In the genomic region with DNA sequence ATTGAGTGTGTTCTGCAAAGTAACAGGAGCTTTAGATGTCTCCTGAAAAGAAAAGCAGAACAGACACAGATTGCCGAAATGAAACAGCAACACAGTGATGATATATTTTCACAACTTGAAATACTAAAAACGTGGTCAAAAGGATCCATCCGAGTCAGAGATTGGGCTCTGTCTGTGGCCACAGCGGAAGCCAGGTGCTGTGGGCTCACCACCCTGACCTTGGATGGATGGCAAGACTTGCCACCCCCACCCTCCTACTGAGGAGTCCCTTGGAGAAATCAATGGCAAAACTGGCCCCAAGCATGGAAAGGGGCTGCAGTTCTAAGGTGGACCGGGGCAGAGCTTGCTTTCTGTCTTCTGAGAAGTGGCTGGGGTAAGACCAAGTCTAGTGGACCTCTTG, we compare ENCODE assay signal across 1 cellular context.
TF ChIP-seq lines count a peak whose summit lies in the region.

No MANE protein-coding gene starts in this region.

TF ChIP-seq in GM12878, 131 proteins besides CTCF, POLR2A, EP300 and RAD21 (continued from another document and continues in another):
- 0 out of 4 replicates have a peak, but pooled peaks of 1 of the 2 experiments have one; percentile 32 for TF ChIP-seq BHLHE40 (IDR thresholded peaks at IDR 0.05; ENCODE audit: borderline replicate concordance in 1 of 2, low read depth in 2 of 2, low read length in 1 of 2)
- TF ChIP-seq SMAD5 (IDR thresholded peaks at IDR 0.05; ENCODE audit: low read depth): no peak
- TF ChIP-seq, protein P1, sequence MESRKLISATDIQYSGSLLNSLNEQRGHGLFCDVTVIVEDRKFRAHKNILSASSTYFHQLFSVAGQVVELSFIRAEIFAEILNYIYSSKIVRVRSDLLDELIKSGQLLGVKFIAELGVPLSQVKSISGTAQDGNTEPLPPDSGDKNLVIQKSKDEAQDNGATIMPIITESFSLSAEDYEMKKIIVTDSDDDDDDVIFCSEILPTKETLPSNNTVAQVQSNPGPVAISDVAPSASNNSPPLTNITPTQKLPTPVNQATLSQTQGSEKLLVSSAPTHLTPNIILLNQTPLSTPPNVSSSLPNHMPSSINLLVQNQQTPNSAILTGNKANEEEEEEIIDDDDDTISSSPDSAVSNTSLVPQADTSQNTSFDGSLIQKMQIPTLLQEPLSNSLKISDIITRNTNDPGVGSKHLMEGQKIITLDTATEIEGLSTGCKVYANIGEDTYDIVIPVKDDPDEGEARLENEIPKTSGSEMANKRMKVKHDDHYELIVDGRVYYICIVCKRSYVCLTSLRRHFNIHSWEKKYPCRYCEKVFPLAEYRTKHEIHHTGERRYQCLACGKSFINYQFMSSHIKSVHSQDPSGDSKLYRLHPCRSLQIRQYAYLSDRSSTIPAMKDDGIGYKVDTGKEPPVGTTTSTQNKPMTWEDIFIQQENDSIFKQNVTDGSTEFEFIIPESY (IDR thresholded peaks at IDR 0.05): no peak
- no peak for TF ChIP-seq CHD4 (IDR thresholded peaks at IDR 0.05)
- no peak for TF ChIP-seq MTA3 (IDR thresholded peaks at IDR 0.05; ENCODE audit: borderline replicate concordance, low read length)
- no peak for TF ChIP-seq ZNF622 (IDR thresholded peaks at IDR 0.05)
- TF ChIP-seq SPI1 (IDR thresholded peaks at IDR 0.05; ENCODE audit: borderline replicate concordance, insufficient read depth, low read depth, low read length): peak; percentile 30; the same call in 1 of the 2 replicates
- TF ChIP-seq SUPT20H (IDR thresholded peaks at IDR 0.05; ENCODE audit: borderline replicate concordance, control insufficient read depth, low read depth, low read length): no peak
- no peak for TF ChIP-seq WRNIP1 (IDR thresholded peaks at IDR 0.05; ENCODE audit: borderline replicate concordance, low read depth, low read length)
- TF ChIP-seq ZNF384 (IDR thresholded peaks at IDR 0.05; ENCODE audit: borderline replicate concordance, low read depth, low read length): no peak
- no peak for TF ChIP-seq POLR2AphosphoS2 (IDR thresholded peaks at IDR 0.05; ENCODE audit: low read depth, low read length)
- TF ChIP-seq, protein P2, sequence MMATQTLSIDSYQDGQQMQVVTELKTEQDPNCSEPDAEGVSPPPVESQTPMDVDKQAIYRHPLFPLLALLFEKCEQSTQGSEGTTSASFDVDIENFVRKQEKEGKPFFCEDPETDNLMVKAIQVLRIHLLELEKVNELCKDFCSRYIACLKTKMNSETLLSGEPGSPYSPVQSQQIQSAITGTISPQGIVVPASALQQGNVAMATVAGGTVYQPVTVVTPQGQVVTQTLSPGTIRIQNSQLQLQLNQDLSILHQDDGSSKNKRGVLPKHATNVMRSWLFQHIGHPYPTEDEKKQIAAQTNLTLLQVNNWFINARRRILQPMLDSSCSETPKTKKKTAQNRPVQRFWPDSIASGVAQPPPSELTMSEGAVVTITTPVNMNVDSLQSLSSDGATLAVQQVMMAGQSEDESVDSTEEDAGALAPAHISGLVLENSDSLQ (IDR thresholded peaks at IDR 0.05): no peak
- TF ChIP-seq IKZF2 (IDR thresholded peaks at IDR 0.05): peak in 1 of 2 experiments; percentile 38; a peak in 1 of 4 replicates
- TF ChIP-seq HCFC1 (IDR thresholded peaks at IDR 0.05; ENCODE audit: low read length): no peak
- TF ChIP-seq YY1 (IDR thresholded peaks at IDR 0.05; ENCODE audit: low read depth, low read length): no peak
- TF ChIP-seq MEF2B (IDR thresholded peaks at IDR 0.05; ENCODE audit: partially characterized antibody, poor library complexity, severe bottlenecking): peak; percentile 21
- TF ChIP-seq, protein P3, sequence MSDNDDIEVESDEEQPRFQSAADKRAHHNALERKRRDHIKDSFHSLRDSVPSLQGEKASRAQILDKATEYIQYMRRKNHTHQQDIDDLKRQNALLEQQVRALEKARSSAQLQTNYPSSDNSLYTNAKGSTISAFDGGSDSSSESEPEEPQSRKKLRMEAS (IDR thresholded peaks at IDR 0.05; ENCODE audit: low read depth, low read length): no peak
- TF ChIP-seq, protein P4, sequence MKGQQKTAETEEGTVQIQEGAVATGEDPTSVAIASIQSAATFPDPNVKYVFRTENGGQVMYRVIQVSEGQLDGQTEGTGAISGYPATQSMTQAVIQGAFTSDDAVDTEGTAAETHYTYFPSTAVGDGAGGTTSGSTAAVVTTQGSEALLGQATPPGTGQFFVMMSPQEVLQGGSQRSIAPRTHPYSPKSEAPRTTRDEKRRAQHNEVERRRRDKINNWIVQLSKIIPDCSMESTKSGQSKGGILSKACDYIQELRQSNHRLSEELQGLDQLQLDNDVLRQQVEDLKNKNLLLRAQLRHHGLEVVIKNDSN (IDR thresholded peaks at IDR 0.05; ENCODE audit: borderline replicate concordance, extremely low read length, insufficient read depth, low read depth, low read length): no peak
- TF ChIP-seq, protein P5, sequence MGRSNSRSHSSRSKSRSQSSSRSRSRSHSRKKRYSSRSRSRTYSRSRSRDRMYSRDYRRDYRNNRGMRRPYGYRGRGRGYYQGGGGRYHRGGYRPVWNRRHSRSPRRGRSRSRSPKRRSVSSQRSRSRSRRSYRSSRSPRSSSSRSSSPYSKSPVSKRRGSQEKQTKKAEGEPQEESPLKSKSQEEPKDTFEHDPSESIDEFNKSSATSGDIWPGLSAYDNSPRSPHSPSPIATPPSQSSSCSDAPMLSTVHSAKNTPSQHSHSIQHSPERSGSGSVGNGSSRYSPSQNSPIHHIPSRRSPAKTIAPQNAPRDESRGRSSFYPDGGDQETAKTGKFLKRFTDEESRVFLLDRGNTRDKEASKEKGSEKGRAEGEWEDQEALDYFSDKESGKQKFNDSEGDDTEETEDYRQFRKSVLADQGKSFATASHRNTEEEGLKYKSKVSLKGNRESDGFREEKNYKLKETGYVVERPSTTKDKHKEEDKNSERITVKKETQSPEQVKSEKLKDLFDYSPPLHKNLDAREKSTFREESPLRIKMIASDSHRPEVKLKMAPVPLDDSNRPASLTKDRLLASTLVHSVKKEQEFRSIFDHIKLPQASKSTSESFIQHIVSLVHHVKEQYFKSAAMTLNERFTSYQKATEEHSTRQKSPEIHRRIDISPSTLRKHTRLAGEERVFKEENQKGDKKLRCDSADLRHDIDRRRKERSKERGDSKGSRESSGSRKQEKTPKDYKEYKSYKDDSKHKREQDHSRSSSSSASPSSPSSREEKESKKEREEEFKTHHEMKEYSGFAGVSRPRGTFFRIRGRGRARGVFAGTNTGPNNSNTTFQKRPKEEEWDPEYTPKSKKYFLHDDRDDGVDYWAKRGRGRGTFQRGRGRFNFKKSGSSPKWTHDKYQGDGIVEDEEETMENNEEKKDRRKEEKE (IDR thresholded peaks at IDR 0.05): no peak
- TF ChIP-seq DPF2 (IDR thresholded peaks at IDR 0.05): 0 out of 2 replicates have a peak, but pooled peaks have one; percentile 35
- TF ChIP-seq CREB1 (IDR thresholded peaks at IDR 0.05; ENCODE audit: low read depth): no peak
- TF ChIP-seq, protein P6, sequence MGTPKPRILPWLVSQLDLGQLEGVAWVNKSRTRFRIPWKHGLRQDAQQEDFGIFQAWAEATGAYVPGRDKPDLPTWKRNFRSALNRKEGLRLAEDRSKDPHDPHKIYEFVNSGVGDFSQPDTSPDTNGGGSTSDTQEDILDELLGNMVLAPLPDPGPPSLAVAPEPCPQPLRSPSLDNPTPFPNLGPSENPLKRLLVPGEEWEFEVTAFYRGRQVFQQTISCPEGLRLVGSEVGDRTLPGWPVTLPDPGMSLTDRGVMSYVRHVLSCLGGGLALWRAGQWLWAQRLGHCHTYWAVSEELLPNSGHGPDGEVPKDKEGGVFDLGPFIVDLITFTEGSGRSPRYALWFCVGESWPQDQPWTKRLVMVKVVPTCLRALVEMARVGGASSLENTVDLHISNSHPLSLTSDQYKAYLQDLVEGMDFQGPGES (IDR thresholded peaks at IDR 0.05): no peak
- TF ChIP-seq ZNF217 (IDR thresholded peaks at IDR 0.05): no peak
- TF ChIP-seq, protein P7, sequence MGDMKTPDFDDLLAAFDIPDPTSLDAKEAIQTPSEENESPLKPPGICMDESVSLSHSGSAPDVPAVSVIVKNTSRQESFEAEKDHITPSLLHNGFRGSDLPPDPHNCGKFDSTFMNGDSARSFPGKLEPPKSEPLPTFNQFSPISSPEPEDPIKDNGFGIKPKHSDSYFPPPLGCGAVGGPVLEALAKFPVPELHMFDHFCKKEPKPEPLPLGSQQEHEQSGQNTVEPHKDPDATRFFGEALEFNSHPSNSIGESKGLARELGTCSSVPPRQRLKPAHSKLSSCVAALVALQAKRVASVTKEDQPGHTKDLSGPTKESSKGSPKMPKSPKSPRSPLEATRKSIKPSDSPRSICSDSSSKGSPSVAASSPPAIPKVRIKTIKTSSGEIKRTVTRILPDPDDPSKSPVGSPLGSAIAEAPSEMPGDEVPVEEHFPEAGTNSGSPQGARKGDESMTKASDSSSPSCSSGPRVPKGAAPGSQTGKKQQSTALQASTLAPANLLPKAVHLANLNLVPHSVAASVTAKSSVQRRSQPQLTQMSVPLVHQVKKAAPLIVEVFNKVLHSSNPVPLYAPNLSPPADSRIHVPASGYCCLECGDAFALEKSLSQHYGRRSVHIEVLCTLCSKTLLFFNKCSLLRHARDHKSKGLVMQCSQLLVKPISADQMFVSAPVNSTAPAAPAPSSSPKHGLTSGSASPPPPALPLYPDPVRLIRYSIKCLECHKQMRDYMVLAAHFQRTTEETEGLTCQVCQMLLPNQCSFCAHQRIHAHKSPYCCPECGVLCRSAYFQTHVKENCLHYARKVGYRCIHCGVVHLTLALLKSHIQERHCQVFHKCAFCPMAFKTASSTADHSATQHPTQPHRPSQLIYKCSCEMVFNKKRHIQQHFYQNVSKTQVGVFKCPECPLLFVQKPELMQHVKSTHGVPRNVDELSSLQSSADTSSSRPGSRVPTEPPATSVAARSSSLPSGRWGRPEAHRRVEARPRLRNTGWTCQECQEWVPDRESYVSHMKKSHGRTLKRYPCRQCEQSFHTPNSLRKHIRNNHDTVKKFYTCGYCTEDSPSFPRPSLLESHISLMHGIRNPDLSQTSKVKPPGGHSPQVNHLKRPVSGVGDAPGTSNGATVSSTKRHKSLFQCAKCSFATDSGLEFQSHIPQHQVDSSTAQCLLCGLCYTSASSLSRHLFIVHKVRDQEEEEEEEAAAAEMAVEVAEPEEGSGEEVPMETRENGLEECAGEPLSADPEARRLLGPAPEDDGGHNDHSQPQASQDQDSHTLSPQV (IDR thresholded peaks at IDR 0.05): no peak
- no peak for TF ChIP-seq SREBF1 (IDR thresholded peaks at IDR 0.05; ENCODE audit: low read length)
- TF ChIP-seq, protein P8, sequence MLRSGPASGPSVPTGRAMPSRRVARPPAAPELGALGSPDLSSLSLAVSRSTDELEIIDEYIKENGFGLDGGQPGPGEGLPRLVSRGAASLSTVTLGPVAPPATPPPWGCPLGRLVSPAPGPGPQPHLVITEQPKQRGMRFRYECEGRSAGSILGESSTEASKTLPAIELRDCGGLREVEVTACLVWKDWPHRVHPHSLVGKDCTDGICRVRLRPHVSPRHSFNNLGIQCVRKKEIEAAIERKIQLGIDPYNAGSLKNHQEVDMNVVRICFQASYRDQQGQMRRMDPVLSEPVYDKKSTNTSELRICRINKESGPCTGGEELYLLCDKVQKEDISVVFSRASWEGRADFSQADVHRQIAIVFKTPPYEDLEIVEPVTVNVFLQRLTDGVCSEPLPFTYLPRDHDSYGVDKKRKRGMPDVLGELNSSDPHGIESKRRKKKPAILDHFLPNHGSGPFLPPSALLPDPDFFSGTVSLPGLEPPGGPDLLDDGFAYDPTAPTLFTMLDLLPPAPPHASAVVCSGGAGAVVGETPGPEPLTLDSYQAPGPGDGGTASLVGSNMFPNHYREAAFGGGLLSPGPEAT (IDR thresholded peaks at IDR 0.05; ENCODE audit: low read depth): no peak
- no peak for TF ChIP-seq RAD51 (IDR thresholded peaks at IDR 0.05)
- no peak for TF ChIP-seq CREM (IDR thresholded peaks at IDR 0.05; ENCODE audit: low read depth)
- TF ChIP-seq ASH2L (IDR thresholded peaks at IDR 0.05; ENCODE audit: borderline replicate concordance, low read depth): no peak
- no peak for TF ChIP-seq FOXM1 (IDR thresholded peaks at IDR 0.05; ENCODE audit: low read depth, low read length)
- TF ChIP-seq, protein P9, sequence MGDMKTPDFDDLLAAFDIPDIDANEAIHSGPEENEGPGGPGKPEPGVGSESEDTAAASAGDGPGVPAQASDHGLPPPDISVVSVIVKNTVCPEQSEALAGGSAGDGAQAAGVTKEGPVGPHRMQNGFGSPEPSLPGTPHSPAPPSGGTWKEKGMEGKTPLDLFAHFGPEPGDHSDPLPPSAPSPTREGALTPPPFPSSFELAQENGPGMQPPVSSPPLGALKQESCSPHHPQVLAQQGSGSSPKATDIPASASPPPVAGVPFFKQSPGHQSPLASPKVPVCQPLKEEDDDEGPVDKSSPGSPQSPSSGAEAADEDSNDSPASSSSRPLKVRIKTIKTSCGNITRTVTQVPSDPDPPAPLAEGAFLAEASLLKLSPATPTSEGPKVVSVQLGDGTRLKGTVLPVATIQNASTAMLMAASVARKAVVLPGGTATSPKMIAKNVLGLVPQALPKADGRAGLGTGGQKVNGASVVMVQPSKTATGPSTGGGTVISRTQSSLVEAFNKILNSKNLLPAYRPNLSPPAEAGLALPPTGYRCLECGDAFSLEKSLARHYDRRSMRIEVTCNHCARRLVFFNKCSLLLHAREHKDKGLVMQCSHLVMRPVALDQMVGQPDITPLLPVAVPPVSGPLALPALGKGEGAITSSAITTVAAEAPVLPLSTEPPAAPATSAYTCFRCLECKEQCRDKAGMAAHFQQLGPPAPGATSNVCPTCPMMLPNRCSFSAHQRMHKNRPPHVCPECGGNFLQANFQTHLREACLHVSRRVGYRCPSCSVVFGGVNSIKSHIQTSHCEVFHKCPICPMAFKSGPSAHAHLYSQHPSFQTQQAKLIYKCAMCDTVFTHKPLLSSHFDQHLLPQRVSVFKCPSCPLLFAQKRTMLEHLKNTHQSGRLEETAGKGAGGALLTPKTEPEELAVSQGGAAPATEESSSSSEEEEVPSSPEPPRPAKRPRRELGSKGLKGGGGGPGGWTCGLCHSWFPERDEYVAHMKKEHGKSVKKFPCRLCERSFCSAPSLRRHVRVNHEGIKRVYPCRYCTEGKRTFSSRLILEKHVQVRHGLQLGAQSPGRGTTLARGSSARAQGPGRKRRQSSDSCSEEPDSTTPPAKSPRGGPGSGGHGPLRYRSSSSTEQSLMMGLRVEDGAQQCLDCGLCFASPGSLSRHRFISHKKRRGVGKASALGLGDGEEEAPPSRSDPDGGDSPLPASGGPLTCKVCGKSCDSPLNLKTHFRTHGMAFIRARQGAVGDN (IDR thresholded peaks at IDR 0.05): peak; percentile 65
- TF ChIP-seq, protein P10, sequence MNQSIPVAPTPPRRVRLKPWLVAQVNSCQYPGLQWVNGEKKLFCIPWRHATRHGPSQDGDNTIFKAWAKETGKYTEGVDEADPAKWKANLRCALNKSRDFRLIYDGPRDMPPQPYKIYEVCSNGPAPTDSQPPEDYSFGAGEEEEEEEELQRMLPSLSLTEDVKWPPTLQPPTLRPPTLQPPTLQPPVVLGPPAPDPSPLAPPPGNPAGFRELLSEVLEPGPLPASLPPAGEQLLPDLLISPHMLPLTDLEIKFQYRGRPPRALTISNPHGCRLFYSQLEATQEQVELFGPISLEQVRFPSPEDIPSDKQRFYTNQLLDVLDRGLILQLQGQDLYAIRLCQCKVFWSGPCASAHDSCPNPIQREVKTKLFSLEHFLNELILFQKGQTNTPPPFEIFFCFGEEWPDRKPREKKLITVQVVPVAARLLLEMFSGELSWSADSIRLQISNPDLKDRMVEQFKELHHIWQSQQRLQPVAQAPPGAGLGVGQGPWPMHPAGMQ (IDR thresholded peaks at IDR 0.05; ENCODE audit: borderline replicate concordance): no peak
- TF ChIP-seq HDAC6 (IDR thresholded peaks at IDR 0.05; ENCODE audit: unreplicated experiment): no peak
